11 cellular contexts compared by ENCODE assay signal in the genomic region with DNA sequence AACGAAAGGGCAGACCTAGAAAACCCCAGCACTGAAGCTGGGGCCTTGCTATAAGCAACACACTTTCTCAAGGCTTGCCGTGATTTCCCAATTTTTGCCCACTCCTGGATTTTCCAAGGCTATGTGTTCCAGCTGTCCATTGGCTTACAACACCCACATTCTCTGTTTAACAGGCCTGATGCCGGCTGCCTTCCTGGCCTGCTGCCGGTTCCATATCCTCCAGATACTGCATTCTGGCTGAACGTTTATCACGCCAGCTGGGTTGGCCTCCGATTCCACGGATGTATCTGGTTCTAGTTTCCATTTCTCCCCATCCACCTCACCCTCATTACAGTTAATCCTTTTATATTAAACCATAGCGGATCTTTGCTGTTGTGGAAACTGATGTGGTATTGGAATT. TPM values are rescaled to one million over a fixed set of nuclear protein-coding genes. Genes with fewer than 3 reads are reported as not detected.
DNase-seq lines count a peak whose midpoint lies in the region; TF ChIP-seq lines count a peak whose summit lies in the region.
"Had no signal": no experiment of that assay in that cellular context is flagged by ENCODE, and none has a peak within 500 bp of the region (broad histone marks: within the 10 kb centered on the region; RNA-seq: fewer than 3 reads in every experiment).

No MANE protein-coding gene starts in this region.

- no peak for TF ChIP-seq CTCF in AG09319 (IDR thresholded peaks at IDR 0.05; ENCODE audit: low read depth, low read length)
- TF ChIP-seq CTCF in foreskin fibroblast (IDR thresholded peaks at IDR 0.05; ENCODE audit: low read depth, low read length) = no peak

- intact Hi-C loops in posterior cingulate gyrus (cut with DNase I) = loop anchor here (5.0 kb wide), 2 partner anchors 52 to 83 kb away; no protein-coding TSS in a partner anchor

- H3K27me3 Mint-ChIP-seq in immature natural killer cell (ENCODE audit: low read depth in 3 of 3) = peaks cover 1 to 10% (median 2%) of the 10 kb centered on the region in 3 donors

- no peaks in the 10 kb centered on the region for H3K9me3 Mint-ChIP-seq in immature natural killer cell
- H3K9me3 Mint-ChIP-seq: activated T-helper 1 cell treated with anti-CD3 and anti-CD28 coated beads, Interleukin-12 subunit alpha, Interleukin-12 subunit beta, Interleukin-2, Interleukin-4 antibody, amounts not matched to agents 30 ng/mL and 10 ng/mL and 1 ng/mL, durations not matched to agents 14 hours and 24 hours and 36 hours had no signal

- peak overlapping the region; percentile 12 to 27 for H3K4me3 ChIP-seq in foreskin fibroblast (ENCODE audit: low read depth in 1 of 2, low read length in 2 of 2)
- H3K4me3 ChIP-seq: BLaER1 treated with 17β-estradiol and CSF1 and Interleukin-3, amounts not matched to agents 10 nM and 100 nM had no signal

- peak; percentile 92 for DNase-seq in AG09319 (ENCODE audit: extremely low read depth, low read depth)
- DNase-seq in NCI-H524 treated with DMSO at 0.1 percent for 48 hours (lab: John Stamatoyannopoulos, UW) = peak; percentile 34
- peak; percentile 84 to 90 for DNase-seq in foreskin fibroblast
- DNase-seq in posterior cingulate gyrus = peak in 8 of 10 donors; percentile 19 to 90 (median 46)
- DNase-seq in NCI-H187 treated with DMSO at 0.1 percent for 48 hours (lab: John Stamatoyannopoulos, UW) = no peak
- DNase-seq in stimulated activated CD4-positive, alpha-beta T cell treated with anti-CD3 and anti-CD28 coated beads, Interleukin-2, amount 100 ng/mL, for 24 hours = no peak
- DNase-seq in immature natural killer cell = no peak
- no peak for DNase-seq in NCI-H774 (lab: John Stamatoyannopoulos, UW)
- DNase-seq: NCI-H1436 treated with DMSO at 0.1 percent for 48 hours had no signal

- no peak overlapping the region for H3K27ac Mint-ChIP-seq in immature natural killer cell
- H3K27ac Mint-ChIP-seq: activated T-helper 1 cell treated with anti-CD3 and anti-CD28 coated beads, Interleukin-12 subunit alpha, Interleukin-12 subunit beta, Interleukin-2, Interleukin-4 antibody, amounts not matched to agents 30 ng/mL and 10 ng/mL and 1 ng/mL, durations not matched to agents 14 hours and 24 hours and 36 hours had no signal

- no peaks in the 10 kb centered on the region for H3K36me3 Mint-ChIP-seq in immature natural killer cell

- peaks cover 29 to 32% of the 10 kb centered on the region in 2 donors for H3K4me1 Mint-ChIP-seq in immature natural killer cell

- no peak overlapping the region for H3K4me3 Mint-ChIP-seq in immature natural killer cell

RNA-seq across cellular contexts. Expression of a gene that starts 1.9 kb away (rescaled TPM):
- polyA plus RNA-seq in immature natural killer cell = 10 to 100 TPM in 1 of 3 donors, 1 to 10 TPM in 2; 4.6 to 17.2 (median 4.6) TPM

Comparison
In these comparisons a context has a peak if more than half of its experiments do, and no peak if none do; other contexts are left out.
1. DNase-seq: peak in AG09319 (single experiment), NCI-H524 treated with DMSO at 0.1 percent for 48 hours (single experiment), foreskin fibroblast (2 of 2) and posterior cingulate gyrus (8 of 10); none in NCI-H187 treated with DMSO at 0.1 percent for 48 hours (single experiment), stimulated activated CD4-positive, alpha-beta T cell treated with anti-CD3 and anti-CD28 coated beads, Interleukin-2, amount 100 ng/mL, for 24 hours (0 of 2), immature natural killer cell (0 of 3) and NCI-H774 (single experiment).